Comparison of ENCODE assay signal across 2 cellular contexts in the genomic region with DNA sequence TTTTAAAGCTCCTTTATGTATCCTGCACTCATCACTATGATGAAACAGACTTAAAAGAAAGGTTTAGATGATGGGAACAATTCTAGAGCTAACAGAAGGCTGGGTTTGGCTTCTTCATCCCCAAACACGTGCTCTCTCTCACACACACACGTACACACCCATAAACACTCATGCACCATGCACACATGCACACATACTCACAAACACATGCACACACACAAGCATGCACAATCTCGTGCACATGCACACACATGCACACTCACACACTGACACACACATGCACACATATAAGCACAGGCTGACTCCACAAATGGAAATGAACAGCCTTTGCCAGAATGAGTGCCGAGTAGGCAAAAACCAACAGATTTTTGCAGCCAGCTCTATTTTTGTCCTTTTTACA.
A peak's percentile ranks its signal among the peaks of the same experiment; 100 is the strongest.
TF ChIP-seq lines count a peak whose summit lies in the region.

No MANE protein-coding gene starts in this region.

TF ChIP-seq in HepG2, 621 proteins besides CTCF, POLR2A, EP300 and RAD21:
- TF ChIP-seq, protein P1, sequence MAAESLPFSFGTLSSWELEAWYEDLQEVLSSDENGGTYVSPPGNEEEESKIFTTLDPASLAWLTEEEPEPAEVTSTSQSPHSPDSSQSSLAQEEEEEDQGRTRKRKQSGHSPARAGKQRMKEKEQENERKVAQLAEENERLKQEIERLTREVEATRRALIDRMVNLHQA (CRISPR knock-in tag; IDR thresholded peaks at IDR 0.05), result no peak
- peak; percentile 93 for TF ChIP-seq MNT (IDR thresholded peaks at IDR 0.05)
- no peak for TF ChIP-seq ZBTB25 (CRISPR knock-in tag; IDR thresholded peaks at IDR 0.05)

TF ChIP-seq in endothelial cell of umbilical vein, 7 proteins besides CTCF, POLR2A, EP300 and RAD21:
- no peak for TF ChIP-seq MYC (IDR thresholded peaks at IDR 0.05; ENCODE audit: low read depth, low read length)
- TF ChIP-seq, protein P2, sequence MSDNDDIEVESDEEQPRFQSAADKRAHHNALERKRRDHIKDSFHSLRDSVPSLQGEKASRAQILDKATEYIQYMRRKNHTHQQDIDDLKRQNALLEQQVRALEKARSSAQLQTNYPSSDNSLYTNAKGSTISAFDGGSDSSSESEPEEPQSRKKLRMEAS (IDR thresholded peaks at IDR 0.05; ENCODE audit: insufficient read depth, insufficient read length), result peak; percentile 18
